ENCODE assay signal across 12 cellular contexts in genomic region chr16:83806036-83806435, GRCh38. TPM values are rescaled to one million over a fixed set of nuclear protein-coding genes. Genes with fewer than 3 reads are reported as not detected.
DNase-seq lines count a peak whose midpoint lies in the region; ATAC-seq, FAIRE-seq and TF ChIP-seq lines count a peak whose summit lies in the region.
"Had no signal": no experiment of that assay in that cellular context is flagged by ENCODE, and none has a peak within 500 bp of the region (broad histone marks: within the 10 kb centered on the region; RNA-seq: fewer than 3 reads in every experiment).

No MANE protein-coding gene starts in this region.

- peak overlapping the region; percentile 70 to 76 for H3K4me3 Mint-ChIP-seq in stimulated activated naive B cell treated with anti-CD40 and anti-IgM and Interleukin-4, amounts not matched to agents 10 μg/mL and 1 μg/mL and 100 μg/mL, for 72 hours
- peak overlapping the region in 1 of 2 donors; percentile 5 for H3K4me3 Mint-ChIP-seq in effector memory CD8-positive, alpha-beta T cell

- TF ChIP-seq CTCF in VCaP (conservative IDR thresholded peaks at IDR 0.05) = no peak

- peak; percentile 35 to 41 for ATAC-seq in stimulated activated naive B cell treated with anti-CD40 and anti-IgM and Interleukin-4, amounts not matched to agents 10 μg/mL and 1 μg/mL and 100 μg/mL, for 72 hours (replicated peaks)
- no peak for ATAC-seq in effector memory CD8-positive, alpha-beta T cell (replicated peaks)

- peak overlapping the region; percentile 97; the same call in 1 of the 2 replicates for H3K27ac ChIP-seq in VCaP
- H3K27ac ChIP-seq: cardiac muscle cell, epithelial cell of prostate had no signal

- no peak for DNase-seq in GM12891 (ENCODE audit: insufficient read length, low spot score)
- DNase-seq in MV-4-11 (lab: John Stamatoyannopoulos, UW) = peak; percentile 90
- DNase-seq in stimulated activated naive B cell treated with anti-CD40 and anti-IgM and Interleukin-4, amounts not matched to agents 10 μg/mL and 1 μg/mL and 100 μg/mL, for 72 hours = no peak
- DNase-seq in DMS53 treated with DMSO at 0.1 percent for 48 hours (lab: John Stamatoyannopoulos, UW; ENCODE audit: unreplicated experiment) = no peak
- DNase-seq in effector memory CD8-positive, alpha-beta T cell = no peak
- DNase-seq in NCI-H69 (lab: John Stamatoyannopoulos, UW) = no peak
- DNase-seq: activated effector memory CD4-positive, alpha-beta T cell treated with anti-CD3 and anti-CD28 coated beads, Interleukin-2, amount 50 U/mL, for 16 hours; NCI-H1092 treated with DMSO at 0.1 percent for 48 hours; T1000 had no signal

- H3K4me1 Mint-ChIP-seq in stimulated activated naive B cell treated with anti-CD40 and anti-IgM and Interleukin-4, amounts not matched to agents 10 μg/mL and 1 μg/mL and 100 μg/mL, for 72 hours = peaks cover 35 to 62% of the 10 kb centered on the region in 2 donors
- peaks cover 18 to 23% of the 10 kb centered on the region in 2 donors for H3K4me1 Mint-ChIP-seq in effector memory CD8-positive, alpha-beta T cell (ENCODE audit: low read depth in 2 of 2)

- H3K27ac Mint-ChIP-seq in stimulated activated naive B cell treated with anti-CD40 and anti-IgM and Interleukin-4, amounts not matched to agents 10 μg/mL and 1 μg/mL and 100 μg/mL, for 72 hours = peak overlapping the region; percentile 93
- no peak overlapping the region for H3K27ac Mint-ChIP-seq in effector memory CD8-positive, alpha-beta T cell

- no peak for TF ChIP-seq POLR2A in GM12891 (IDR thresholded peaks at IDR 0.05; ENCODE audit: low read depth, low read length)

- H3K36me3 Mint-ChIP-seq in stimulated activated naive B cell treated with anti-CD40 and anti-IgM and Interleukin-4, amounts not matched to agents 10 μg/mL and 1 μg/mL and 100 μg/mL, for 72 hours = peaks cover 10 to 17% of the 10 kb centered on the region in 2 donors
- peaks cover 24% of the 10 kb centered on the region for H3K36me3 Mint-ChIP-seq in effector memory CD8-positive, alpha-beta T cell (ENCODE audit: insufficient read depth)

- FAIRE-seq in GM12891 (lab: Jason Lieb, UNC) = no peak

- peaks cover 6 to 9% of the 10 kb centered on the region in 2 donors for H3K9me3 Mint-ChIP-seq in stimulated activated naive B cell treated with anti-CD40 and anti-IgM and Interleukin-4, amounts not matched to agents 10 μg/mL and 1 μg/mL and 100 μg/mL, for 72 hours
- H3K9me3 Mint-ChIP-seq in effector memory CD8-positive, alpha-beta T cell = no peaks in the 10 kb centered on the region

- no peaks in the 10 kb centered on the region for H3K27me3 Mint-ChIP-seq in stimulated activated naive B cell treated with anti-CD40 and anti-IgM and Interleukin-4, amounts not matched to agents 10 μg/mL and 1 μg/mL and 100 μg/mL, for 72 hours
- peaks cover 8 to 13% of the 10 kb centered on the region in 2 donors for H3K27me3 Mint-ChIP-seq in effector memory CD8-positive, alpha-beta T cell

TF ChIP-seq in GM12891, 5 proteins besides CTCF, POLR2A, EP300 and RAD21:
- TF ChIP-seq POLR2AphosphoS5 (IDR thresholded peaks at IDR 0.05; ENCODE audit: low read depth, low read length) (no peak), SPI1 (IDR thresholded peaks at IDR 0.05; ENCODE audit: low read depth, low read length) (peak; percentile 33; the same call in 1 of the 2 replicates), TAF1 (IDR thresholded peaks at IDR 0.05; ENCODE audit: low read depth, low read length) (no peak), POU2F2 (IDR thresholded peaks at IDR 0.05; ENCODE audit: low read depth, low read length) (no peak), PAX5 (IDR thresholded peaks at IDR 0.05; ENCODE audit: insufficient read depth, low read length, severe bottlenecking) (no peak)
TF ChIP-seq in GM12891: peak in this region for 1.

RNA-seq across cellular contexts. Expression of gene HSBP1, which starts 1.7 kb away (rescaled TPM):
- 65.2 TPM for polyA plus RNA-seq in GM12891 (2012; ENCODE audit: low read depth, missing spikeins)
